1 cellular context compared by ENCODE assay signal in genomic region chr19:3411636-3412035, GRCh38.
TF ChIP-seq lines count a peak whose summit lies in the region.

No MANE protein-coding gene starts in this region.

TF ChIP-seq in HepG2, 621 proteins besides CTCF, POLR2A, EP300 and RAD21 (continued from another document and continues in another):
- no peak for TF ChIP-seq CREB1 (IDR thresholded peaks at IDR 0.05)
- TF ChIP-seq CREB1 (CRISPR knock-in tag; IDR thresholded peaks at IDR 0.05): no peak
- no peak for TF ChIP-seq JDP2 (CRISPR knock-in tag; IDR thresholded peaks at IDR 0.05; ENCODE audit: borderline replicate concordance)
- TF ChIP-seq, protein P1, sequence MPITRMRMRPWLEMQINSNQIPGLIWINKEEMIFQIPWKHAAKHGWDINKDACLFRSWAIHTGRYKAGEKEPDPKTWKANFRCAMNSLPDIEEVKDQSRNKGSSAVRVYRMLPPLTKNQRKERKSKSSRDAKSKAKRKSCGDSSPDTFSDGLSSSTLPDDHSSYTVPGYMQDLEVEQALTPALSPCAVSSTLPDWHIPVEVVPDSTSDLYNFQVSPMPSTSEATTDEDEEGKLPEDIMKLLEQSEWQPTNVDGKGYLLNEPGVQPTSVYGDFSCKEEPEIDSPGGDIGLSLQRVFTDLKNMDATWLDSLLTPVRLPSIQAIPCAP (CRISPR knock-in tag; IDR thresholded peaks at IDR 0.05; ENCODE audit: low read depth): no peak
- TF ChIP-seq ZNF484 (CRISPR knock-in tag; IDR thresholded peaks at IDR 0.05; ENCODE audit: borderline replicate concordance, low read depth): no peak
- TF ChIP-seq SIN3B (IDR thresholded peaks at IDR 0.05; ENCODE audit: low read length): no peak
- TF ChIP-seq POGK (CRISPR knock-in tag; conservative IDR thresholded peaks at IDR 0.05): peak; percentile 34; the same call in 1 of the 2 replicates
- TF ChIP-seq, protein P2, sequence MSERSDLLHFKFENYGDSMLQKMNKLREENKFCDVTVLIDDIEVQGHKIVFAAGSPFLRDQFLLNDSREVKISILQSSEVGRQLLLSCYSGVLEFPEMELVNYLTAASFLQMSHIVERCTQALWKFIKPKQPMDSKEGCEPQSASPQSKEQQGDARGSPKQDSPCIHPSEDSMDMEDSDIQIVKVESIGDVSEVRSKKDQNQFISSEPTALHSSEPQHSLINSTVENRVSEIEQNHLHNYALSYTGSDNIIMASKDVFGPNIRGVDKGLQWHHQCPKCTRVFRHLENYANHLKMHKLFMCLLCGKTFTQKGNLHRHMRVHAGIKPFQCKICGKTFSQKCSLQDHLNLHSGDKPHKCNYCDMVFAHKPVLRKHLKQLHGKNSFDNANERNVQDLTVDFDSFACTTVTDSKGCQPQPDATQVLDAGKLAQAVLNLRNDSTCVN (CRISPR knock-in tag; IDR thresholded peaks at IDR 0.05; ENCODE audit: borderline replicate concordance): no peak
- TF ChIP-seq PRDM15 (CRISPR knock-in tag; IDR thresholded peaks at IDR 0.05): no peak
- no peak for TF ChIP-seq NKX3-1 (CRISPR knock-in tag; IDR thresholded peaks at IDR 0.05)
- TF ChIP-seq MATR3 (CRISPR knock-in tag; IDR thresholded peaks at IDR 0.05): no peak
- no peak for TF ChIP-seq FLYWCH1 (CRISPR knock-in tag; IDR thresholded peaks at IDR 0.05)
- TF ChIP-seq KDM1A (CRISPR knock-in tag; IDR thresholded peaks at IDR 0.05): no peak
- TF ChIP-seq GATAD2A (CRISPR knock-in tag; IDR thresholded peaks at IDR 0.05): peak; percentile 87
- no peak for TF ChIP-seq ZBTB42 (CRISPR knock-in tag; IDR thresholded peaks at IDR 0.05)
- no peak for TF ChIP-seq TCF12 (IDR thresholded peaks at IDR 0.05)
- peak; percentile 32; the same call in 1 of the 2 replicates for TF ChIP-seq TCF12 (CRISPR knock-in tag; IDR thresholded peaks at IDR 0.05)
- no peak for TF ChIP-seq ADNP (CRISPR knock-in tag; IDR thresholded peaks at IDR 0.05)
- TF ChIP-seq KAT2B (IDR thresholded peaks at IDR 0.05; ENCODE audit: borderline replicate concordance, low read depth, low read length): no peak
- no peak for TF ChIP-seq ZNF552 (CRISPR knock-in tag; IDR thresholded peaks at IDR 0.05; ENCODE audit: borderline replicate concordance)
- TF ChIP-seq ZBTB49 (CRISPR knock-in tag; IDR thresholded peaks at IDR 0.05; ENCODE audit: borderline replicate concordance): no peak
- TF ChIP-seq, protein P3, sequence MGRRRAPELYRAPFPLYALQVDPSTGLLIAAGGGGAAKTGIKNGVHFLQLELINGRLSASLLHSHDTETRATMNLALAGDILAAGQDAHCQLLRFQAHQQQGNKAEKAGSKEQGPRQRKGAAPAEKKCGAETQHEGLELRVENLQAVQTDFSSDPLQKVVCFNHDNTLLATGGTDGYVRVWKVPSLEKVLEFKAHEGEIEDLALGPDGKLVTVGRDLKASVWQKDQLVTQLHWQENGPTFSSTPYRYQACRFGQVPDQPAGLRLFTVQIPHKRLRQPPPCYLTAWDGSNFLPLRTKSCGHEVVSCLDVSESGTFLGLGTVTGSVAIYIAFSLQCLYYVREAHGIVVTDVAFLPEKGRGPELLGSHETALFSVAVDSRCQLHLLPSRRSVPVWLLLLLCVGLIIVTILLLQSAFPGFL (CRISPR knock-in tag; IDR thresholded peaks at IDR 0.05): no peak
- TF ChIP-seq RARA (CRISPR knock-in tag; IDR thresholded peaks at IDR 0.05): peak; percentile 79
- 0 out of 2 replicates have a peak, but pooled peaks have one; percentile 62 for TF ChIP-seq PITX1 (CRISPR knock-in tag; IDR thresholded peaks at IDR 0.05)
- TF ChIP-seq ZNF790 (CRISPR knock-in tag; IDR thresholded peaks at IDR 0.05; ENCODE audit: borderline replicate concordance): no peak
- TF ChIP-seq ZNF205 (CRISPR knock-in tag; IDR thresholded peaks at IDR 0.05): no peak
- TF ChIP-seq ASH2L (IDR thresholded peaks at IDR 0.05; ENCODE audit: insufficient read length, low read depth, low read length): peak; percentile 29
- TF ChIP-seq ZNF143 (CRISPR knock-in tag; IDR thresholded peaks at IDR 0.05): no peak
- no peak for TF ChIP-seq MBD4 (IDR thresholded peaks at IDR 0.05; ENCODE audit: borderline replicate concordance, low read length)
- TF ChIP-seq ZNF337 (CRISPR knock-in tag; IDR thresholded peaks at IDR 0.05; ENCODE audit: borderline replicate concordance, low read depth): no peak
- TF ChIP-seq RFXANK (CRISPR knock-in tag; IDR thresholded peaks at IDR 0.05): no peak
- TF ChIP-seq TFDP1 (CRISPR knock-in tag; IDR thresholded peaks at IDR 0.05; ENCODE audit: borderline replicate concordance): no peak
- no peak for TF ChIP-seq NFRKB (IDR thresholded peaks at IDR 0.05)
- TF ChIP-seq, protein P4, sequence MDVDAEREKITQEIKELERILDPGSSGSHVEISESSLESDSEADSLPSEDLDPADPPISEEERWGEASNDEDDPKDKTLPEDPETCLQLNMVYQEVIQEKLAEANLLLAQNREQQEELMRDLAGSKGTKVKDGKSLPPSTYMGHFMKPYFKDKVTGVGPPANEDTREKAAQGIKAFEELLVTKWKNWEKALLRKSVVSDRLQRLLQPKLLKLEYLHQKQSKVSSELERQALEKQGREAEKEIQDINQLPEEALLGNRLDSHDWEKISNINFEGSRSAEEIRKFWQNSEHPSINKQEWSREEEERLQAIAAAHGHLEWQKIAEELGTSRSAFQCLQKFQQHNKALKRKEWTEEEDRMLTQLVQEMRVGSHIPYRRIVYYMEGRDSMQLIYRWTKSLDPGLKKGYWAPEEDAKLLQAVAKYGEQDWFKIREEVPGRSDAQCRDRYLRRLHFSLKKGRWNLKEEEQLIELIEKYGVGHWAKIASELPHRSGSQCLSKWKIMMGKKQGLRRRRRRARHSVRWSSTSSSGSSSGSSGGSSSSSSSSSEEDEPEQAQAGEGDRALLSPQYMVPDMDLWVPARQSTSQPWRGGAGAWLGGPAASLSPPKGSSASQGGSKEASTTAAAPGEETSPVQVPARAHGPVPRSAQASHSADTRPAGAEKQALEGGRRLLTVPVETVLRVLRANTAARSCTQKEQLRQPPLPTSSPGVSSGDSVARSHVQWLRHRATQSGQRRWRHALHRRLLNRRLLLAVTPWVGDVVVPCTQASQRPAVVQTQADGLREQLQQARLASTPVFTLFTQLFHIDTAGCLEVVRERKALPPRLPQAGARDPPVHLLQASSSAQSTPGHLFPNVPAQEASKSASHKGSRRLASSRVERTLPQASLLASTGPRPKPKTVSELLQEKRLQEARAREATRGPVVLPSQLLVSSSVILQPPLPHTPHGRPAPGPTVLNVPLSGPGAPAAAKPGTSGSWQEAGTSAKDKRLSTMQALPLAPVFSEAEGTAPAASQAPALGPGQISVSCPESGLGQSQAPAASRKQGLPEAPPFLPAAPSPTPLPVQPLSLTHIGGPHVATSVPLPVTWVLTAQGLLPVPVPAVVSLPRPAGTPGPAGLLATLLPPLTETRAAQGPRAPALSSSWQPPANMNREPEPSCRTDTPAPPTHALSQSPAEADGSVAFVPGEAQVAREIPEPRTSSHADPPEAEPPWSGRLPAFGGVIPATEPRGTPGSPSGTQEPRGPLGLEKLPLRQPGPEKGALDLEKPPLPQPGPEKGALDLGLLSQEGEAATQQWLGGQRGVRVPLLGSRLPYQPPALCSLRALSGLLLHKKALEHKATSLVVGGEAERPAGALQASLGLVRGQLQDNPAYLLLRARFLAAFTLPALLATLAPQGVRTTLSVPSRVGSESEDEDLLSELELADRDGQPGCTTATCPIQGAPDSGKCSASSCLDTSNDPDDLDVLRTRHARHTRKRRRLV (CRISPR knock-in tag; IDR thresholded peaks at IDR 0.05): no peak
- 0 out of 2 replicates have a peak, but pooled peaks have one; percentile 35 for TF ChIP-seq ZNF574 (CRISPR knock-in tag; IDR thresholded peaks at IDR 0.05)
- TF ChIP-seq DNMT1 (CRISPR knock-in tag; IDR thresholded peaks at IDR 0.05): no peak
- TF ChIP-seq BRF2 (CRISPR knock-in tag; IDR thresholded peaks at IDR 0.05): no peak
- TF ChIP-seq, protein P5, sequence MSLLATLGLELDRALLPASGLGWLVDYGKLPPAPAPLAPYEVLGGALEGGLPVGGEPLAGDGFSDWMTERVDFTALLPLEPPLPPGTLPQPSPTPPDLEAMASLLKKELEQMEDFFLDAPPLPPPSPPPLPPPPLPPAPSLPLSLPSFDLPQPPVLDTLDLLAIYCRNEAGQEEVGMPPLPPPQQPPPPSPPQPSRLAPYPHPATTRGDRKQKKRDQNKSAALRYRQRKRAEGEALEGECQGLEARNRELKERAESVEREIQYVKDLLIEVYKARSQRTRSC (CRISPR knock-in tag; IDR thresholded peaks at IDR 0.05; ENCODE audit: low read depth): no peak
